8 cellular contexts compared by ENCODE assay signal in genomic region chr14:53295985-53296582, GRCh38.
DNase-seq lines count a peak whose midpoint lies in the region; ATAC-seq and TF ChIP-seq lines count a peak whose summit lies in the region.

No MANE protein-coding gene starts in this region.

- H3K9me3 ChIP-seq in RWPE2 (ENCODE audit: severe bottlenecking), result no peaks in the 10 kb centered on the region
- no peaks in the 10 kb centered on the region for H3K9me3 ChIP-seq in prostate gland

- no peaks in the 10 kb centered on the region for H3K4me1 ChIP-seq in RWPE2 (ENCODE audit: insufficient read depth, poor library complexity, severe bottlenecking)
- no peaks in the 10 kb centered on the region for H3K4me1 ChIP-seq in prostate gland (replicated peaks)

- no peak for ATAC-seq in RWPE2 (ENCODE audit: low read depth)

- intact Hi-C loops in prostate gland (cut with DNase I), result loop anchor here (5.0 to 10.0 kb wide), 3 partner anchors 659 to 1051 kb away; partner anchors contain the start of gene BMP4

- peak; percentile 35 for TF ChIP-seq CTCF in HFF-Myc (IDR thresholded peaks at IDR 0.05; ENCODE audit: low read depth, low read length, missing control alignments)
- peak; percentile 92 for TF ChIP-seq CTCF in RWPE2 (IDR thresholded peaks at IDR 0.05; ENCODE audit: poor library complexity, severe bottlenecking)
- TF ChIP-seq CTCF in prostate gland (IDR thresholded peaks at IDR 0.05), result peak; percentile 47 to 85 (median 58)

- H3K4me3 ChIP-seq in HFF-Myc (replicated peaks; ENCODE audit: low read depth, low read length) (no peak overlapping the region), RWPE2 (ENCODE audit: severe bottlenecking) (no peak overlapping the region), prostate gland (no peak overlapping the region)

- H3K27ac ChIP-seq in RWPE2 (ENCODE audit: poor library complexity, severe bottlenecking), result no peak overlapping the region
- no peak overlapping the region for H3K27ac ChIP-seq in prostate gland

- TF ChIP-seq POLR2A in prostate gland (IDR thresholded peaks at IDR 0.05), result no peak

- DNase-seq in NCI-H82 (lab: John Stamatoyannopoulos, UW), result peak; percentile 57
- no peak for DNase-seq in NCI-H82 treated with DMSO at 0.1 percent for 48 hours (lab: John Stamatoyannopoulos, UW; ENCODE audit: unreplicated experiment)
- no peak for DNase-seq in HFF-Myc (ENCODE audit: extremely low read depth, low read depth)
- no peak for DNase-seq in RWPE2 (ENCODE audit: low spot score)
- DNase-seq in fibroblast of peridontal ligament (ENCODE audit: extremely low read depth), result peak; percentile 72
- no peak for DNase-seq in prostate gland (ENCODE audit: low spot score)
- DNase-seq in occipital lobe (lab: John Stamatoyannopoulos, UW), result no peak
- no peak for DNase-seq in activated CD4-positive, alpha-beta T cell treated with anti-CD3 and anti-CD28 coated beads for 1 hour

- WGBS in prostate gland, result 49% methylated on average over 9 of the region's 9 CpGs

- H3K27me3 ChIP-seq in RWPE2 (ENCODE audit: insufficient read depth, poor library complexity, severe bottlenecking), result no peaks in the 10 kb centered on the region
- no peaks in the 10 kb centered on the region for H3K27me3 ChIP-seq in prostate gland (replicated peaks; ENCODE audit: insufficient read depth)

- H3K36me3 ChIP-seq in RWPE2 (ENCODE audit: low read depth) (no peaks in the 10 kb centered on the region), prostate gland (no peaks in the 10 kb centered on the region)

Comparison
In these comparisons a context has a peak if more than half of its experiments do, and no peak if none do; other contexts are left out.
1. DNase-seq: peak in NCI-H82 (single experiment) and fibroblast of peridontal ligament (single experiment); none in NCI-H82 treated with DMSO at 0.1 percent for 48 hours (single experiment), HFF-Myc (single experiment), RWPE2 (single experiment), prostate gland (single experiment), occipital lobe (single experiment) and activated CD4-positive, alpha-beta T cell treated with anti-CD3 and anti-CD28 coated beads for 1 hour (single experiment).
2. CTCF ChIP-seq: peak in every context shown above with its lines; median percentile 92 in RWPE2; 58 in prostate gland; 35 in HFF-Myc.